8 cellular contexts compared by ENCODE assay signal in genomic region chr1:16375521-16376359, GRCh38. TPM values are rescaled to one million over a fixed set of nuclear protein-coding genes. Genes with fewer than 3 reads are reported as not detected.
DNase-seq lines count a peak whose midpoint lies in the region; TF ChIP-seq lines count a peak whose summit lies in the region.

No MANE protein-coding gene starts in this region.

- TF ChIP-seq CTCF in HEK293 (tag by site-specific recombination; IDR thresholded peaks at IDR 0.05), result no peak
- no peak for TF ChIP-seq CTCF in cardiac muscle cell (IDR thresholded peaks at IDR 0.05; ENCODE audit: low read depth, low read length)

- H3K4me3 Mint-ChIP-seq in activated T-helper 1 cell treated with anti-CD3 and anti-CD28 coated beads, Interleukin-12 subunit alpha, Interleukin-12 subunit beta, Interleukin-2, Interleukin-4 antibody, amounts not matched to agents 30 ng/mL and 10 ng/mL and 1 ng/mL, durations not matched to agents 14 hours and 24 hours and 36 hours, result no peak overlapping the region

- peak overlapping the region; percentile 16 for H3K27ac Mint-ChIP-seq in activated T-helper 1 cell treated with anti-CD3 and anti-CD28 coated beads, Interleukin-12 subunit alpha, Interleukin-12 subunit beta, Interleukin-2, Interleukin-4 antibody, amounts not matched to agents 30 ng/mL and 10 ng/mL and 1 ng/mL, durations not matched to agents 14 hours and 24 hours and 36 hours

- H3K27me3 ChIP-seq in cardiac muscle cell, result no peaks in the 10 kb centered on the region

- H3K9me3 ChIP-seq in HEK293 (ENCODE audit: control insufficient read depth, insufficient read depth, low read depth, low read length) (no peaks in the 10 kb centered on the region), cardiac muscle cell (ENCODE audit: low read depth) (no peaks in the 10 kb centered on the region)

- CTCF ChIA-PET in HEK293 (lab: Yijun Ruan, JAX), result interaction anchor here (1.0 kb wide), 1 partner anchor 10 kb away, joined by 3 read pairs; no protein-coding TSS in a partner anchor

- H3K9me3 Mint-ChIP-seq in activated T-helper 1 cell treated with anti-CD3 and anti-CD28 coated beads, Interleukin-12 subunit alpha, Interleukin-12 subunit beta, Interleukin-2, Interleukin-4 antibody, amounts not matched to agents 30 ng/mL and 10 ng/mL and 1 ng/mL, durations not matched to agents 14 hours and 24 hours and 36 hours, result no peaks in the 10 kb centered on the region

- H3K4me3 ChIP-seq in HEK293 (ENCODE audit: low read depth, low read length) (no peak overlapping the region), cardiac muscle cell (no peak overlapping the region)

- intact Hi-C loops in activated T-helper 1 cell treated with anti-CD3 and anti-CD28 coated beads, Interleukin-12 subunit alpha, Interleukin-12 subunit beta, Interleukin-2, Interleukin-4 antibody, amounts not matched to agents 30 ng/mL and 10 ng/mL and 1 ng/mL, durations not matched to agents 14 hours and 24 hours and 36 hours (cut with micrococcal nuclease), result no loop called here

- POLR2A ChIA-PET in HEK293 (lab: Yijun Ruan, JAX), result interaction anchor here (1.0 to 1.4 kb wide), 3 partner anchors 11 to 169 kb away, joined by 3 read pairs; partner anchors contain the start of gene NECAP2

- H3K27ac ChIP-seq in HEK293 (ENCODE audit: extremely low read depth, low read depth, low read length) (no peak overlapping the region), cardiac muscle cell (peak overlapping the region; percentile 90)

- DNase-seq in activated T-helper 1 cell treated with anti-CD3 and anti-CD28 coated beads, Interleukin-12 subunit alpha, Interleukin-12 subunit beta, Interleukin-2, Interleukin-4 antibody, amounts not matched to agents 30 ng/mL and 10 ng/mL and 1 ng/mL, durations not matched to agents 14 hours and 24 hours and 36 hours (ENCODE audit: low spot score), result no peak
- DNase-seq in cardiac muscle cell (ENCODE audit: low read depth in 1 of 2, low spot score in 1 of 2) (peak; percentile 38 to 87), pulmonary artery endothelial cell (ENCODE audit: low read depth, low spot score) (peak; percentile 88), COR-L47 (lab: John Stamatoyannopoulos, UW) (no peak), NCI-H2227 (lab: John Stamatoyannopoulos, UW; ENCODE audit: unreplicated experiment) (no peak), NCI-H2171 (lab: John Stamatoyannopoulos, UW) (no peak)
- DNase-seq in activated CD4-positive, CD25-positive, alpha-beta regulatory T cell (lab: John Stamatoyannopoulos, UW), result no peak

- H3K36me3 ChIP-seq in HEK293 (ENCODE audit: control insufficient read depth in 2 of 2, insufficient read depth in 1 of 2, low read length in 2 of 2) (peaks cover 0 to 6% of the 10 kb centered on the region in 2 experiments; a peak in 2 of 3 replicates), cardiac muscle cell (no peaks in the 10 kb centered on the region)

- H3K4me1 ChIP-seq in HEK293 (ENCODE audit: control insufficient read depth, insufficient read depth, low read length), result peaks cover 11% of the 10 kb centered on the region
- H3K4me1 ChIP-seq in cardiac muscle cell (ENCODE audit: low read depth), result peaks cover 17% of the 10 kb centered on the region

- peaks cover 53% of the 10 kb centered on the region for H3K4me1 Mint-ChIP-seq in activated T-helper 1 cell treated with anti-CD3 and anti-CD28 coated beads, Interleukin-12 subunit alpha, Interleukin-12 subunit beta, Interleukin-2, Interleukin-4 antibody, amounts not matched to agents 30 ng/mL and 10 ng/mL and 1 ng/mL, durations not matched to agents 14 hours and 24 hours and 36 hours (ENCODE audit: low read depth)

- H3K36me3 Mint-ChIP-seq in activated T-helper 1 cell treated with anti-CD3 and anti-CD28 coated beads, Interleukin-12 subunit alpha, Interleukin-12 subunit beta, Interleukin-2, Interleukin-4 antibody, amounts not matched to agents 30 ng/mL and 10 ng/mL and 1 ng/mL, durations not matched to agents 14 hours and 24 hours and 36 hours (ENCODE audit: low read depth), result peaks cover 24% of the 10 kb centered on the region

- H3K27me3 Mint-ChIP-seq in activated T-helper 1 cell treated with anti-CD3 and anti-CD28 coated beads, Interleukin-12 subunit alpha, Interleukin-12 subunit beta, Interleukin-2, Interleukin-4 antibody, amounts not matched to agents 30 ng/mL and 10 ng/mL and 1 ng/mL, durations not matched to agents 14 hours and 24 hours and 36 hours (ENCODE audit: insufficient read depth), result no peaks in the 10 kb centered on the region

TF ChIP-seq in HEK293, 187 proteins besides CTCF, POLR2A, EP300 and RAD21 (continues in another document):
- no peak for TF ChIP-seq ZNF76 (tag by site-specific recombination; IDR thresholded peaks at IDR 0.05; ENCODE audit: borderline replicate concordance, low read depth)
- TF ChIP-seq, protein P1, sequence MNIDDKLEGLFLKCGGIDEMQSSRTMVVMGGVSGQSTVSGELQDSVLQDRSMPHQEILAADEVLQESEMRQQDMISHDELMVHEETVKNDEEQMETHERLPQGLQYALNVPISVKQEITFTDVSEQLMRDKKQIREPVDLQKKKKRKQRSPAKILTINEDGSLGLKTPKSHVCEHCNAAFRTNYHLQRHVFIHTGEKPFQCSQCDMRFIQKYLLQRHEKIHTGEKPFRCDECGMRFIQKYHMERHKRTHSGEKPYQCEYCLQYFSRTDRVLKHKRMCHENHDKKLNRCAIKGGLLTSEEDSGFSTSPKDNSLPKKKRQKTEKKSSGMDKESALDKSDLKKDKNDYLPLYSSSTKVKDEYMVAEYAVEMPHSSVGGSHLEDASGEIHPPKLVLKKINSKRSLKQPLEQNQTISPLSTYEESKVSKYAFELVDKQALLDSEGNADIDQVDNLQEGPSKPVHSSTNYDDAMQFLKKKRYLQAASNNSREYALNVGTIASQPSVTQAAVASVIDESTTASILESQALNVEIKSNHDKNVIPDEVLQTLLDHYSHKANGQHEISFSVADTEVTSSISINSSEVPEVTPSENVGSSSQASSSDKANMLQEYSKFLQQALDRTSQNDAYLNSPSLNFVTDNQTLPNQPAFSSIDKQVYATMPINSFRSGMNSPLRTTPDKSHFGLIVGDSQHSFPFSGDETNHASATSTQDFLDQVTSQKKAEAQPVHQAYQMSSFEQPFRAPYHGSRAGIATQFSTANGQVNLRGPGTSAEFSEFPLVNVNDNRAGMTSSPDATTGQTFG (tag by site-specific recombination; IDR thresholded peaks at IDR 0.05; ENCODE audit: borderline replicate concordance), result no peak
- TF ChIP-seq ZNF843 (tag by site-specific recombination; IDR thresholded peaks at IDR 0.05), result no peak
- TF ChIP-seq ZNF785 (tag by site-specific recombination; IDR thresholded peaks at IDR 0.05), result no peak
- peak; percentile 69 for TF ChIP-seq FEZF1 (tag by site-specific recombination; IDR thresholded peaks at IDR 0.05)
- TF ChIP-seq GLI4 (tag by site-specific recombination; IDR thresholded peaks at IDR 0.05), result no peak
- peak; percentile 57; the same call in 1 of the 2 replicates for TF ChIP-seq ZNF600 (tag by site-specific recombination; IDR thresholded peaks at IDR 0.05)
- TF ChIP-seq, protein P2, sequence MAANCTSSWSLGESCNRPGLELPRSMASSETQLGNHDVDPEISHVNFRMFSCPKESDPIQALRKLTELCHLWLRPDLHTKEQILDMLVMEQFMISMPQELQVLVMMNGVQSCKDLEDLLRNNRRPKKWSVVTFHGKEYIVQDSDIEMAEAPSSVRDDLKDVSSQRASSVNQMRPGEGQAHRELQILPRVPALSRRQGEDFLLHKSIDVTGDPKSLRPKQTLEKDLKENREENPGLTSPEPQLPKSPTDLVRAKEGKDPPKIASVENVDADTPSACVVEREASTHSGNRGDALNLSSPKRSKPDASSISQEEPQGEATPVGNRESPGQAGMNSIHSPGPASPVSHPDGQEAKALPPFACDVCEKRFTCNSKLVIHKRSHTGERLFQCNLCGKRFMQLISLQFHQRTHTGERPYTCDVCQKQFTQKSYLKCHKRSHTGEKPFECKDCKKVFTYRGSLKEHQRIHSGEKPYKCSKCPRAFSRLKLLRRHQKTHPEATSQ (tag by site-specific recombination; IDR thresholded peaks at IDR 0.05), result no peak
- no peak for TF ChIP-seq ZBTB20 (tag by site-specific recombination; IDR thresholded peaks at IDR 0.05)
- no peak for TF ChIP-seq ZNF366 (tag by site-specific recombination; conservative IDR thresholded peaks at IDR 0.05)
- no peak for TF ChIP-seq ZNF623 (tag by site-specific recombination; IDR thresholded peaks at IDR 0.05)
- no peak for TF ChIP-seq KLF17 (tag by site-specific recombination; IDR thresholded peaks at IDR 0.05)
- no peak for TF ChIP-seq ZNF133 (tag by site-specific recombination; IDR thresholded peaks at IDR 0.05)
- TF ChIP-seq ZNF223 (tag by site-specific recombination; IDR thresholded peaks at IDR 0.05), result no peak
- TF ChIP-seq ZNF548 (tag by site-specific recombination; IDR thresholded peaks at IDR 0.05), result no peak
- TF ChIP-seq HOXC10 (CRISPR knock-in tag; IDR thresholded peaks at IDR 0.05), result no peak
- TF ChIP-seq ZNF549 (tag by site-specific recombination; IDR thresholded peaks at IDR 0.05), result no peak
- no peak for TF ChIP-seq ZNF837 (tag by site-specific recombination; IDR thresholded peaks at IDR 0.05)
- no peak for TF ChIP-seq GLIS2 (tag by site-specific recombination; IDR thresholded peaks at IDR 0.05)
- no peak for TF ChIP-seq ZNF23 (tag by site-specific recombination; IDR thresholded peaks at IDR 0.05; ENCODE audit: borderline replicate concordance)

RNA-seq across cellular contexts. Expression of gene SZRD1, which starts 8.7 kb away (rescaled TPM):
- total RNA-seq in activated T-helper 1 cell treated with anti-CD3 and anti-CD28 coated beads, Interleukin-12 subunit alpha, Interleukin-12 subunit beta, Interleukin-2, Interleukin-4 antibody, amounts not matched to agents 30 ng/mL and 10 ng/mL and 1 ng/mL, durations not matched to agents 14 hours and 24 hours and 36 hours, result 212 and 216 TPM in 2 replicates
- total RNA-seq in cardiac muscle cell (75.9 and 81.7 TPM in 2 replicates), pulmonary artery endothelial cell (35.5 and 37.4 TPM in 2 replicates)
- 53.1 and 58.5 TPM in 2 replicates for polyA plus RNA-seq in cardiac muscle cell

RNA-seq across cellular contexts. Expression of gene FBXO42, which starts 23.5 kb away (rescaled TPM):
- 17.1 and 19.1 TPM in 2 replicates for total RNA-seq in activated T-helper 1 cell treated with anti-CD3 and anti-CD28 coated beads, Interleukin-12 subunit alpha, Interleukin-12 subunit beta, Interleukin-2, Interleukin-4 antibody, amounts not matched to agents 30 ng/mL and 10 ng/mL and 1 ng/mL, durations not matched to agents 14 hours and 24 hours and 36 hours
- total RNA-seq in cardiac muscle cell (28.6 and 34.7 TPM in 2 replicates), pulmonary artery endothelial cell (8.2 and 13.3 TPM in 2 replicates)
- polyA plus RNA-seq in cardiac muscle cell, result 37.7 and 40.8 TPM in 2 replicates

Comparison
In these comparisons a context has a peak if more than half of its experiments do, and no peak if none do; other contexts are left out.
1. DNase-seq: peak in cardiac muscle cell (2 of 2) and pulmonary artery endothelial cell (single experiment); none in activated T-helper 1 cell treated with anti-CD3 and anti-CD28 coated beads, Interleukin-12 subunit alpha, Interleukin-12 subunit beta, Interleukin-2, Interleukin-4 antibody, amounts not matched to agents 30 ng/mL and 10 ng/mL and 1 ng/mL, durations not matched to agents 14 hours and 24 hours and 36 hours (single experiment), COR-L47 (single experiment), activated CD4-positive, CD25-positive, alpha-beta regulatory T cell (0 of 4), NCI-H2227 (single experiment) and NCI-H2171 (single experiment).